ENCODE assay signal across 12 cellular contexts in genomic region chr16:89476379-89476778, GRCh38. TPM values are rescaled to one million over a fixed set of nuclear protein-coding genes. Genes with fewer than 3 reads are reported as not detected.
DNase-seq lines count a peak whose midpoint lies in the region; ATAC-seq, FAIRE-seq and TF ChIP-seq lines count a peak whose summit lies in the region.
"Had no signal": no experiment of that assay in that cellular context is flagged by ENCODE, and none has a peak within 500 bp of the region (broad histone marks: within the 10 kb centered on the region; RNA-seq: fewer than 3 reads in every experiment).

No MANE protein-coding gene starts in this region.

- no peak overlapping the region for H2BK12ac ChIP-seq in H9 (ENCODE audit: insufficient read length, low read depth, low read length)

- H3K27ac Mint-ChIP-seq in H9 = peak overlapping the region; percentile 0 to 44 (median 3); a peak in 5 of 7 replicates
- peak overlapping the region; percentile 41 for H3K27ac Mint-ChIP-seq in activated CD8-positive, alpha-beta T cell treated with anti-CD3 and anti-CD28 coated beads for 36 hours
- H3K27ac Mint-ChIP-seq in naive thymus-derived CD8-positive, alpha-beta T cell = peak overlapping the region; percentile 46 to 92 (median 85)

- H3K4me2 ChIP-seq in H9 (ENCODE audit: insufficient read depth, insufficient read length, low read length) = no peak overlapping the region

- no peak overlapping the region for H3K14ac ChIP-seq in H9 (ENCODE audit: insufficient read depth, low read length)

- ATAC-seq in activated CD8-positive, alpha-beta T cell treated with anti-CD3 and anti-CD28 coated beads for 36 hours = peak; percentile 10
- peak; percentile 38 to 49 for ATAC-seq in naive thymus-derived CD8-positive, alpha-beta T cell
- ATAC-seq in HG03469 (IDR thresholded peaks at IDR 0.05; ENCODE audit: unreplicated experiment) = no peak

- no peaks in the 10 kb centered on the region for H3K9me3 Mint-ChIP-seq in H9
- H3K9me3 Mint-ChIP-seq in activated CD8-positive, alpha-beta T cell treated with anti-CD3 and anti-CD28 coated beads for 36 hours = peaks cover 2% of the 10 kb centered on the region
- peaks cover 0 to 5% (median 1%) of the 10 kb centered on the region in 9 donors for H3K9me3 Mint-ChIP-seq in naive thymus-derived CD8-positive, alpha-beta T cell

- H3K79me1 ChIP-seq in H9 (ENCODE audit: insufficient read depth, low read depth, low read length, poor library complexity, severe bottlenecking) = peaks cover 6% of the 10 kb centered on the region

- peaks cover 5% of the 10 kb centered on the region; the same call in 1 of the 2 replicates for H3K4me1 ChIP-seq in H9 (ENCODE audit: insufficient read depth, low read length)

- TF ChIP-seq POLR2A in GM12891 (IDR thresholded peaks at IDR 0.05; ENCODE audit: low read depth, low read length) = no peak

- H4K8ac ChIP-seq in H9 (replicated peaks; ENCODE audit: insufficient read length, low read depth, low read length) = no peak overlapping the region

- peaks cover 2 to 5% (median 4%) of the 10 kb centered on the region in 3 experiments; a peak in 2 of 7 replicates for H3K36me3 Mint-ChIP-seq in H9 (ENCODE audit: insufficient read depth in 1 of 3, low read depth in 3 of 3)
- peaks cover 41% of the 10 kb centered on the region for H3K36me3 Mint-ChIP-seq in activated CD8-positive, alpha-beta T cell treated with anti-CD3 and anti-CD28 coated beads for 36 hours (ENCODE audit: low read depth)
- peaks cover 0 to 9% (median 4%) of the 10 kb centered on the region in 3 donors for H3K36me3 Mint-ChIP-seq in naive thymus-derived CD8-positive, alpha-beta T cell

- CTCF ChIA-PET in activated CD8-positive, alpha-beta T cell treated with anti-CD3 and anti-CD28 coated beads for 36 hours (lab: Charles Lee) = no interaction called here

- H3K27ac ChIP-seq in H9 (ENCODE audit: insufficient read length, low read depth, low read length) = no peak overlapping the region

- H2BK5ac ChIP-seq in H9 (ENCODE audit: insufficient read length, low read length) = no peak overlapping the region

- H2BK20ac ChIP-seq in H9 (ENCODE audit: low read depth, low read length, poor library complexity, severe bottlenecking) = no peak overlapping the region

- no peaks in the 10 kb centered on the region; the same call in 1 of the 2 replicates for H3K27me3 Mint-ChIP-seq in H9 (ENCODE audit: low read depth)
- no peaks in the 10 kb centered on the region for H3K27me3 Mint-ChIP-seq in activated CD8-positive, alpha-beta T cell treated with anti-CD3 and anti-CD28 coated beads for 36 hours
- no peaks in the 10 kb centered on the region for H3K27me3 Mint-ChIP-seq in naive thymus-derived CD8-positive, alpha-beta T cell

- no peak overlapping the region for H3K23ac ChIP-seq in H9 (ENCODE audit: insufficient read length, low read depth, low read length)

- H2BK15ac ChIP-seq in H9 (ENCODE audit: low read depth, low read length) = no peak overlapping the region

- no peak overlapping the region for H3T11ph ChIP-seq in H9 (ENCODE audit: low read length)

- WGBS in H9 (ENCODE audit: extremely low coverage, insufficient read length, low lambda C conversion rate) = no CpG with 5 or more reads among the region's 5 CpGs

- FAIRE-seq in GM12891 (lab: Jason Lieb, UNC) = no peak

- H4K91ac ChIP-seq in H9 (ENCODE audit: insufficient read length, low read depth, low read length) = no peak overlapping the region

- H3K56ac ChIP-seq in H9 (ENCODE audit: insufficient read length, low read depth, low read length) = no peak overlapping the region

- H3K4me1 Mint-ChIP-seq in H9 = peaks cover 62 to 70% of the 10 kb centered on the region in 2 experiments
- H3K4me1 Mint-ChIP-seq in activated CD8-positive, alpha-beta T cell treated with anti-CD3 and anti-CD28 coated beads for 36 hours (ENCODE audit: low read depth) = peaks cover 90% of the 10 kb centered on the region
- H3K4me1 Mint-ChIP-seq in naive thymus-derived CD8-positive, alpha-beta T cell = peaks cover 58 to 97% (median 92%) of the 10 kb centered on the region in 4 donors

- TF ChIP-seq CTCF in H9 (conservative IDR thresholded peaks at IDR 0.05) = no peak
- no peak for TF ChIP-seq CTCF in activated CD8-positive, alpha-beta T cell treated with anti-CD3 and anti-CD28 coated beads for 36 hours (IDR thresholded peaks at IDR 0.05)

- H4K5ac ChIP-seq in H9 (ENCODE audit: insufficient read length, low read depth, low read length) = no peak overlapping the region

- no peak overlapping the region for H2AK5ac ChIP-seq in H9 (ENCODE audit: insufficient read length, low read length)

- no peaks in the 10 kb centered on the region for H3K9me3 ChIP-seq in H9 (ENCODE audit: control insufficient read depth, low read depth, low read length)
- H3K9me3 ChIP-seq: spleen had no signal

- H3K79me2 ChIP-seq in H9 (ENCODE audit: insufficient read depth, low read length) = peaks cover 88% of the 10 kb centered on the region

- POLR2A ChIA-PET in activated CD8-positive, alpha-beta T cell treated with anti-CD3 and anti-CD28 coated beads for 36 hours (lab: Charles Lee) = interaction anchor here (0.9 to 3.2 kb wide), 2 partner anchors 11 to 18 kb away, joined by 3 to 18 read pairs; no protein-coding TSS in a partner anchor
- POLR2A ChIA-PET in naive thymus-derived CD8-positive, alpha-beta T cell (lab: Charles Lee) = interaction anchor here (0.7 to 1.7 kb wide), 4 partner anchors 13 to 798 kb away, joined by 3 to 9 read pairs (median 4); no protein-coding TSS in a partner anchor

- no peak overlapping the region for H2AFZ ChIP-seq in H9 (ENCODE audit: low read length)

- no peak overlapping the region for H3K9ac ChIP-seq in H9 (ENCODE audit: extremely low read depth, insufficient read length, low read length)

- H3K4ac ChIP-seq in H9 (ENCODE audit: low read depth, low read length) = no peak overlapping the region

- H2BK120ac ChIP-seq in H9 (ENCODE audit: low read depth, low read length, poor library complexity, severe bottlenecking) = no peak overlapping the region

- H3K4me3 Mint-ChIP-seq in H9 = no peak overlapping the region
- peak overlapping the region; percentile 1 for H3K4me3 Mint-ChIP-seq in activated CD8-positive, alpha-beta T cell treated with anti-CD3 and anti-CD28 coated beads for 36 hours
- peak overlapping the region; percentile 59 to 92 (median 82) for H3K4me3 Mint-ChIP-seq in naive thymus-derived CD8-positive, alpha-beta T cell

- no peaks in the 10 kb centered on the region for H3K27me3 ChIP-seq in H9 (ENCODE audit: insufficient read depth, low read length)
- H3K27me3 ChIP-seq: spleen had no signal

- H4K20me1 ChIP-seq in H9 (ENCODE audit: control insufficient read depth, insufficient read depth, insufficient read length) = peaks cover 5% of the 10 kb centered on the region

- H3K18ac ChIP-seq in H9 (ENCODE audit: insufficient read length, low read depth, low read length) = no peak overlapping the region

- DNase-seq in GM12891 (ENCODE audit: insufficient read length, low spot score) = no peak
- DNase-seq in H9 = no peak
- peak; percentile 29 for DNase-seq in activated CD8-positive, alpha-beta T cell treated with anti-CD3 and anti-CD28 coated beads for 36 hours
- DNase-seq in naive thymus-derived CD8-positive, alpha-beta T cell = no peak
- no peak for DNase-seq in activated effector memory CD4-positive, alpha-beta T cell treated with Interleukin-2 at 50 U/mL for 16 hours
- no peak for DNase-seq in DMS79 treated with DMSO at 0.1 percent for 48 hours (lab: John Stamatoyannopoulos, UW)
- no peak for DNase-seq in amniotic stem cell (lab: John Stamatoyannopoulos, UW)
- DNase-seq: GF-D8, HCEC 1CT, MM.1S had no signal

- no peaks in the 10 kb centered on the region for H3K23me2 ChIP-seq in H9 (ENCODE audit: insufficient read length, low read depth, low read length, poor library complexity, severe bottlenecking)

- intact Hi-C loops in activated CD8-positive, alpha-beta T cell treated with anti-CD3 and anti-CD28 coated beads for 36 hours (cut with micrococcal nuclease) = no loop called here

TF ChIP-seq in GM12891, 5 proteins besides CTCF, POLR2A, EP300 and RAD21:
- TF ChIP-seq POLR2AphosphoS5 (IDR thresholded peaks at IDR 0.05; ENCODE audit: low read depth, low read length) = peak; percentile 40; the same call in 1 of the 2 replicates
- no peak for TF ChIP-seq POU2F2 (IDR thresholded peaks at IDR 0.05; ENCODE audit: low read depth, low read length)
- no peak for TF ChIP-seq PAX5 (IDR thresholded peaks at IDR 0.05; ENCODE audit: insufficient read depth, low read length, severe bottlenecking)
- no peak for TF ChIP-seq SPI1 (IDR thresholded peaks at IDR 0.05; ENCODE audit: low read depth, low read length)
- TF ChIP-seq TAF1 (IDR thresholded peaks at IDR 0.05; ENCODE audit: low read depth, low read length) = no peak

RNA-seq across cellular contexts. Expression of gene ANKRD11, which starts 14.0 kb away (rescaled TPM):
- polyA plus RNA-seq in GM12891 (2012; ENCODE audit: low read depth, missing spikeins) = 50.7 TPM
- 178 and 181 TPM in 2 replicates for total RNA-seq in H9 (2021)
- 100 to 1,000 TPM; 145 to 147 TPM for total RNA-seq in activated CD8-positive, alpha-beta T cell treated with anti-CD3 and anti-CD28 coated beads for 36 hours
- total RNA-seq in naive thymus-derived CD8-positive, alpha-beta T cell = 100 to 1,000 TPM; 326 to 328 TPM
- polyA plus RNA-seq in naive thymus-derived CD8-positive, alpha-beta T cell = 10 to 100 TPM in 2 of 3 donors, 1 to 10 TPM in 1; 8.9 to 61.1 (median 13.9) TPM

RNA-seq across cellular contexts. Expression of gene SPG7, which starts 31.8 kb away (rescaled TPM):
- polyA plus RNA-seq in GM12891 (2012; ENCODE audit: low read depth, missing spikeins) = 54.3 TPM
- total RNA-seq in H9 (2021) = 110 and 119 TPM in 2 replicates
- 10 to 100 TPM; 78.6 to 79.8 TPM for total RNA-seq in activated CD8-positive, alpha-beta T cell treated with anti-CD3 and anti-CD28 coated beads for 36 hours
- 100 to 1,000 TPM; 164 to 169 TPM for total RNA-seq in naive thymus-derived CD8-positive, alpha-beta T cell
- 10 to 100 TPM; 44.8 to 58.2 (median 44.9) TPM for polyA plus RNA-seq in naive thymus-derived CD8-positive, alpha-beta T cell

Comparison
In these comparisons a context has a peak if more than half of its experiments do, and no peak if none do; other contexts are left out.
1. H3K27ac Mint-ChIP-seq: peak in every context shown above with its lines; median percentile 85 in naive thymus-derived CD8-positive, alpha-beta T cell; 41 in activated CD8-positive, alpha-beta T cell treated with anti-CD3 and anti-CD28 coated beads for 36 hours; 3 in H9.
2. H3K4me3 Mint-ChIP-seq: peak in activated CD8-positive, alpha-beta T cell treated with anti-CD3 and anti-CD28 coated beads for 36 hours (single experiment) and naive thymus-derived CD8-positive, alpha-beta T cell (10 of 10); none in H9 (0 of 2).